Comparison of ENCODE assay signal across 10 cellular contexts in the genomic region with DNA sequence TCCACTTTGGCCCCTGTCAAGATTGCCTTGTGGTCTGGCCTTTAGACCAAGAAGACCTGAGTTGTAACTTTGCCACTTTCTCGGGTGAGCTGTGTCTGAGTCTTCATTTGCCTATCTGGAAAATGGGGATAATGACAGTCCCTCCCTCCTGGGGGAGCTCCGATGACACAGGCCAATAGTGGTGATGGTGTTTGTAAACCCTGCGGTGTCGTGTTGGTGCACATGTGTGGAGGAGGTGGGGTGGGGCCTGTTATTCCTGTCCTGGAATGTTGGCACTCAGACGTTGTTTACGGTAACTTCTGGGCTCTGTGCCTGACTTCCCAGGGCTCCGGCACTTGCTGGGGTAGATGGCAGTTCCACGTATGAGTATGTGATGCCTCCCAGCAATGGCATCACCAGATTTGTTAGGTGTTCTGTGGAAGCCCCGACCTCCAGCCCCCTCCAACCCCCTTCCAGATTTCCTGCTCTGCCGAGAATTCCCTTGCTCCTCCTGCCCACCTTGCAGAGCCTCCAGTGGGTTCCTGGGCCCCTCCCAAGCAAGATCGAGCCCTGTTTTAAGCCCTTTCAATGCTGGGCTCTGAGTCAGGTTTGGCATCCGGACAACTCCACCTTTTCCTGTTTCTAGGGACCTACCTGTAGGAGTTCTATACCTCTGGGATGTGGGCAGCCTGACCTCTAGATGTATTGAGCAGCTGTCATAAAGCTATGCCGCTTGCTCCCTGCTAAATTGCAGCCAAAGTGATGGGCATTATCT. TPM values are rescaled to one million over a fixed set of nuclear protein-coding genes. Genes with fewer than 3 reads are reported as not detected.
A peak's percentile ranks its signal among the peaks of the same experiment; 100 is the strongest.
DNase-seq lines count a peak whose midpoint lies in the region; ATAC-seq, FAIRE-seq and TF ChIP-seq lines count a peak whose summit lies in the region.
"Had no signal": no experiment of that assay in that cellular context is flagged by ENCODE, and none has a peak within 500 bp of the region (broad histone marks: within the 10 kb centered on the region; RNA-seq: fewer than 3 reads in every experiment).

No MANE protein-coding gene starts in this region.

- no peak overlapping the region for H3K4me3 Mint-ChIP-seq in stimulated activated naive CD8-positive, alpha-beta T cell treated with anti-CD3 and anti-CD28 coated beads, Interleukin-15, amount 100 ng/mL, for 72 hours

- H3K27me3 ChIP-seq in right atrium auricular region: no peaks in the 10 kb centered on the region
- no peaks in the 10 kb centered on the region for H3K27me3 ChIP-seq in skeletal muscle satellite cell (ENCODE audit: control insufficient read depth, insufficient read depth, low read length)
- H3K27me3 ChIP-seq: Peyer's patch had no signal

- no peaks in the 10 kb centered on the region for H3K36me3 ChIP-seq in right atrium auricular region
- no peaks in the 10 kb centered on the region for H3K36me3 ChIP-seq in skeletal muscle satellite cell (ENCODE audit: insufficient read depth, low read length)
- H3K36me3 ChIP-seq: Peyer's patch had no signal

- no peak overlapping the region for H3K4me3 ChIP-seq in astrocyte of the cerebellum (ENCODE audit: low read depth, low read length)
- no peak overlapping the region for H3K4me3 ChIP-seq in right atrium auricular region
- H3K4me3 ChIP-seq in skeletal muscle satellite cell (ENCODE audit: low read length): no peak overlapping the region
- H3K4me3 ChIP-seq: Peyer's patch had no signal

- DNase-seq in H54 (ENCODE audit: insufficient read length, low spot score): peak; percentile 79
- DNase-seq in astrocyte of the cerebellum (ENCODE audit: low read depth): peak; percentile 92
- DNase-seq in right atrium auricular region (ENCODE audit: low spot score): peak; percentile 85
- no peak for DNase-seq in SHP77 (lab: John Stamatoyannopoulos, UW)
- DNase-seq in stimulated activated naive CD8-positive, alpha-beta T cell treated with anti-CD3 and anti-CD28 coated beads, Interleukin-15, amount 100 ng/mL, for 72 hours: no peak
- DNase-seq in GDM1 (lab: John Stamatoyannopoulos, UW): no peak
- DNase-seq: stimulated activated CD8-positive, alpha-beta memory T cell treated with anti-CD3 and anti-CD28 coated beads, Interleukin-4, amount 100 ng/mL, for 48 hours had no signal

- no peak overlapping the region for H3K9ac ChIP-seq in skeletal muscle satellite cell (ENCODE audit: low read depth, low read length)

- no peak overlapping the region for H3K27ac Mint-ChIP-seq in stimulated activated naive CD8-positive, alpha-beta T cell treated with anti-CD3 and anti-CD28 coated beads, Interleukin-15, amount 100 ng/mL, for 72 hours

- H3K9me3 ChIP-seq in right atrium auricular region (no peaks in the 10 kb centered on the region), skeletal muscle satellite cell (replicated peaks; ENCODE audit: low read length) (no peaks in the 10 kb centered on the region)
- H3K9me3 ChIP-seq: Peyer's patch had no signal

- peaks cover 15% of the 10 kb centered on the region for H3K27me3 Mint-ChIP-seq in stimulated activated naive CD8-positive, alpha-beta T cell treated with anti-CD3 and anti-CD28 coated beads, Interleukin-15, amount 100 ng/mL, for 72 hours

- in situ Hi-C loops in astrocyte of the cerebellum (cut with HindIII; ENCODE audit: low sequenced_read_pairs): no loop called here

- no peaks in the 10 kb centered on the region for H3K9me3 Mint-ChIP-seq in stimulated activated naive CD8-positive, alpha-beta T cell treated with anti-CD3 and anti-CD28 coated beads, Interleukin-15, amount 100 ng/mL, for 72 hours

- TF ChIP-seq POLR2A in H54 (IDR thresholded peaks at IDR 0.05; ENCODE audit: low read depth, low read length): no peak

- H3K4me1 ChIP-seq in right atrium auricular region: peaks cover 0 to 25% of the 10 kb centered on the region in 2 donors
- peaks cover 21% of the 10 kb centered on the region for H3K4me1 ChIP-seq in skeletal muscle satellite cell (ENCODE audit: control insufficient read depth, insufficient read depth, low read length)

- H3K27ac ChIP-seq in right atrium auricular region: peak overlapping the region; percentile 1 to 67

- peak overlapping the region; percentile 17 for H3K4me2 ChIP-seq in skeletal muscle satellite cell (ENCODE audit: low read length)

- H3K4me1 Mint-ChIP-seq in stimulated activated naive CD8-positive, alpha-beta T cell treated with anti-CD3 and anti-CD28 coated beads, Interleukin-15, amount 100 ng/mL, for 72 hours: no peaks in the 10 kb centered on the region

- TF ChIP-seq CTCF in astrocyte of the cerebellum (IDR thresholded peaks at IDR 0.05; ENCODE audit: low read depth, low read length, missing control alignments) (no peak), right atrium auricular region (IDR thresholded peaks at IDR 0.05) (no peak)

- peak; percentile 89 for FAIRE-seq in H54 (lab: Jason Lieb, UNC)

- no peak for ATAC-seq in GM21360 (IDR thresholded peaks at IDR 0.05; ENCODE audit: unreplicated experiment)
- no peak for ATAC-seq in stimulated activated naive CD8-positive, alpha-beta T cell treated with anti-CD3 and anti-CD28 coated beads, Interleukin-15, amount 100 ng/mL, for 72 hours

RNA-seq across cellular contexts. Expression of gene HRH1, which starts 31.4 kb away (rescaled TPM):
- 1 to 10 TPM; 1.6 to 3.5 TPM for total RNA-seq in right atrium auricular region
- 11.4 and 11.9 TPM in 2 replicates for total RNA-seq in skeletal muscle satellite cell (2012; rRNA removed)

Comparison
In these comparisons a context has a peak if more than half of its experiments do, and no peak if none do; other contexts are left out.
1. DNase-seq: peak in H54 (single experiment), astrocyte of the cerebellum (single experiment) and right atrium auricular region (single experiment); none in SHP77 (0 of 2), stimulated activated naive CD8-positive, alpha-beta T cell treated with anti-CD3 and anti-CD28 coated beads, Interleukin-15, amount 100 ng/mL, for 72 hours (0 of 2) and GDM1 (single experiment).